Comparison of ENCODE assay signal across 1 cellular context in the genomic region with DNA sequence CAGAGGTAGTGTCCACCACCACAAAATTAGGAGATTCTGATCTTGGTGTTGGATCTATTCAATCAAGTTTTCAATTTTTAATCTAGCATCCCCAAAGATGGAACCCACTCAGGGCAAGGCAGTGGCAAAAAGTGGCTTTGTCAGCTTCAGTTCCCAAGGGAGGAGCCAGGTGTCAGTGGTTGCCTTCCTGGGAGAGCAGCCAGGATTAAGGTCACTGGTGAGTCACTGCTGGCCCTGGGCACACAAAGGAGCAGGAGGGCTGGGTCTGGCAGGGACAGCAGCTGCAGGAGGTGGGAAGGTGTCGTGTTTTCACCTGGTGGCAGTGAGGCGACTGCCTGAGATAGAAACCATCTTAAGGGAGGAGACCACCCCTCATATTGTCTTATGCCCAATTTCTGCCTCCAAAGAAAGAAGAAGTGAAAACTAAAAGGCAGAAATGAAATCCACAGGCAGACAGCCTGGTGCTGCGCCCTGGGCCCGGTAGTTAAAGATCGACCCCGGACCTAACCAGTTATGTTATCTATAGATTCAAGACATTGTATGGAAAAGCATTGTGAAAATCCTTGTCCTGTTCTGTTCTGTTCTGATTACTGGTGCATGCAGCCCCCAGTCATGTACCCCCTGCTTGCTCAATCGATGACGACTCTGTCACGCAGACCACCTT.
TF ChIP-seq lines count a peak whose summit lies in the region.

No MANE protein-coding gene starts in this region.

TF ChIP-seq in GM12878, 131 proteins besides CTCF, POLR2A, EP300 and RAD21 (continued from another document):
- TF ChIP-seq SREBF2 (IDR thresholded peaks at IDR 0.05; ENCODE audit: low read length) (no peak), BACH1 (IDR thresholded peaks at IDR 0.05; ENCODE audit: borderline replicate concordance) (no peak), BMI1 (IDR thresholded peaks at IDR 0.05; ENCODE audit: borderline replicate concordance) (no peak)
